8 cellular contexts compared by ENCODE assay signal in the genomic region with DNA sequence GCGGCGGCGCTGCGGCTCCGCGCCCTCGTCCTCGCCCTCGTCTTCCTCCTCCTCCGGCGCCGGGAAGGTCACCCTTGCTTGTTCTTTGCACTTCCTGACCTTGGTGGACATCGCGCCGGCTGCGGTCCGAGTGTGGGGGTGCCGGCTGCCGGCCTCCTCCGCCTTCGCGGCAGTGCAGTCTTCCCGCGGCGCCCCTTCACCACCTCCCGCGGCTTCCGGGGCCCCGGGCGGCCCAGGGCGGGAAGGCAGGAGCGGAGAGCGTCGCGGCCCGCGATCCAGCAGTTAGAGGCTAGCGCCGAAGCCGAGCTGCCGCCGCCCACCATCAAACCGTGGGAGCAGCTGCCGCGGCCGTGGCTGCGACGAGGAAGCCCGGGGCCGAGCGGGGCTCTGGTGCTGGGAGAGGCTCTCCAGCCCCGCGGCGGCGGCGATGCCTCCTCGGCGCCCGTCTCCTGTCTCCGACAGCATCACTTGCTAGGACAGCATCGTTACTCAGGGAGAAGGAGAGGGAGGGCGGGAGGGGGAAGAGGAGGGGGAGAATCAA. TPM values are rescaled to one million over a fixed set of nuclear protein-coding genes. Genes with fewer than 3 reads are reported as not detected.
DNase-seq lines count a peak whose midpoint lies in the region; ATAC-seq and TF ChIP-seq lines count a peak whose summit lies in the region.

TSS of gene TRPC3 (minus strand) at position 491 of the 541 bp plus-strand sequence. CDS start at position 111, 380 bp downstream.

- intact Hi-C loops in naive thymus-derived CD4-positive, alpha-beta T cell (cut with micrococcal nuclease): loop anchor here (1.0 to 10.0 kb wide), 9 partner anchors 51 to 979 kb away; partner anchors contain the start of genes IL2 (in 2 of the 2), BBS12 (in 1 of the 2) and BLTP1 (in 1 of the 2)
- intact Hi-C loops in transverse colon (cut with DNase I; ENCODE audit: low total_unique reads): no loop called here

- ATAC-seq in GM19438 (IDR thresholded peaks at IDR 0.05; ENCODE audit: low read depth, unreplicated experiment) (peak; percentile 43), esophagus mucosa (peak; percentile 13)
- peak; percentile 52 for ATAC-seq in activated CD8-positive, alpha-beta memory T cell treated with anti-CD3 and anti-CD28 coated beads, Interleukin-2, amount 10 ng/mL, durations not matched to agents 7 days and 5 days
- ATAC-seq in naive thymus-derived CD4-positive, alpha-beta T cell: peak; percentile 31

- peaks cover 0 to 7% of the 10 kb centered on the region in 2 donors for H3K27me3 ChIP-seq in naive thymus-derived CD4-positive, alpha-beta T cell (ENCODE audit: control insufficient read depth in 2 of 2, insufficient read depth in 2 of 2, low read length in 2 of 2)
- H3K27me3 ChIP-seq in transverse colon: peaks cover 50% of the 10 kb centered on the region

- in situ Hi-C loops in transverse colon (cut with MboI; ENCODE audit: low pct_ligation_motif_present in 1 of 4, low pct_unique_long_range_greater_than_20kb in 1 of 4, low sequenced_read_pairs in 3 of 4): no loop called here

- CTCF ChIA-PET in activated CD8-positive, alpha-beta memory T cell treated with anti-CD3 and anti-CD28 coated beads, Interleukin-2, amount 10 ng/mL, durations not matched to agents 7 days and 5 days (lab: Charles Lee): interaction anchor here (1.0 to 4.7 kb wide), 7 partner anchors 9 to 627 kb away, joined by 3 to 34 read pairs (median 3); no protein-coding TSS in a partner anchor
- CTCF ChIA-PET in naive thymus-derived CD4-positive, alpha-beta T cell (lab: Charles Lee): no interaction called here

- no peaks in the 10 kb centered on the region for H3K36me3 ChIP-seq in naive thymus-derived CD4-positive, alpha-beta T cell (ENCODE audit: control insufficient read depth in 2 of 3, insufficient read depth in 3 of 3, low read length in 3 of 3)
- no peaks in the 10 kb centered on the region for H3K36me3 ChIP-seq in transverse colon

- no peaks in the 10 kb centered on the region for H3K9me3 ChIP-seq in naive thymus-derived CD4-positive, alpha-beta T cell (ENCODE audit: control insufficient read depth in 2 of 3, low read length in 3 of 3)
- no peaks in the 10 kb centered on the region for H3K9me3 ChIP-seq in transverse colon

- TF ChIP-seq EP300 in transverse colon (IDR thresholded peaks at IDR 0.05; ENCODE audit: low read depth): no peak

- POLR2A ChIA-PET in naive thymus-derived CD4-positive, alpha-beta T cell (lab: Charles Lee): no interaction called here

- H3K4me3 ChIP-seq in naive thymus-derived CD4-positive, alpha-beta T cell (ENCODE audit: low read length): peak within 1 kb of the TSS; percentile 50
- peak within 1 kb of the TSS; percentile 45 to 74 (median 54) for H3K4me3 ChIP-seq in transverse colon

- H3K4me3 Mint-ChIP-seq in activated CD8-positive, alpha-beta memory T cell treated with anti-CD3 and anti-CD28 coated beads, Interleukin-2, amount 10 ng/mL, durations not matched to agents 7 days and 5 days: peak within 1 kb of the TSS; percentile 77
- H3K4me3 Mint-ChIP-seq in naive thymus-derived CD4-positive, alpha-beta T cell: peak within 1 kb of the TSS; percentile 84 to 95 (median 88)

- H3K27ac Mint-ChIP-seq in activated CD8-positive, alpha-beta memory T cell treated with anti-CD3 and anti-CD28 coated beads, Interleukin-2, amount 10 ng/mL, durations not matched to agents 7 days and 5 days: no peak within 1 kb of the TSS
- no peak within 1 kb of the TSS for H3K27ac Mint-ChIP-seq in naive thymus-derived CD4-positive, alpha-beta T cell

- H3K4me1 ChIP-seq in naive thymus-derived CD4-positive, alpha-beta T cell (ENCODE audit: control insufficient read depth in 2 of 2, insufficient read depth in 2 of 2, low read length in 2 of 2): no peaks in the 10 kb centered on the region
- peaks cover 0 to 30% (median 21%) of the 10 kb centered on the region in 4 donors for H3K4me1 ChIP-seq in transverse colon

- H3K27ac ChIP-seq in naive thymus-derived CD4-positive, alpha-beta T cell (ENCODE audit: low read depth, low read length): no peak within 1 kb of the TSS
- peak within 1 kb of the TSS in 2 of 4 donors; percentile 3 to 34 for H3K27ac ChIP-seq in transverse colon

- peaks cover 51% of the 10 kb centered on the region for H3K27me3 Mint-ChIP-seq in activated CD8-positive, alpha-beta memory T cell treated with anti-CD3 and anti-CD28 coated beads, Interleukin-2, amount 10 ng/mL, durations not matched to agents 7 days and 5 days
- peaks cover 24 to 57% (median 34%) of the 10 kb centered on the region in 5 donors for H3K27me3 Mint-ChIP-seq in naive thymus-derived CD4-positive, alpha-beta T cell

- no peak for TF ChIP-seq POLR2A in transverse colon (IDR thresholded peaks at IDR 0.05)

- H3K9me3 Mint-ChIP-seq in activated CD8-positive, alpha-beta memory T cell treated with anti-CD3 and anti-CD28 coated beads, Interleukin-2, amount 10 ng/mL, durations not matched to agents 7 days and 5 days (ENCODE audit: low read depth): no peaks in the 10 kb centered on the region
- no peaks in the 10 kb centered on the region for H3K9me3 Mint-ChIP-seq in naive thymus-derived CD4-positive, alpha-beta T cell

- TF ChIP-seq CTCF in transverse colon (IDR thresholded peaks at IDR 0.05): no peak

- DNase-seq in Ammon's horn (ENCODE audit: low spot score): peak; percentile 3
- peak; percentile 17 for DNase-seq in HuH-7 (ENCODE audit: low spot score)
- DNase-seq in activated CD8-positive, alpha-beta memory T cell treated with anti-CD3 and anti-CD28 coated beads, Interleukin-2, amount 10 ng/mL, durations not matched to agents 7 days and 5 days: peak; percentile 46
- DNase-seq in naive thymus-derived CD4-positive, alpha-beta T cell: peak in 8 of 9 donors; percentile 8 to 54 (median 18)
- peak; percentile 17 for DNase-seq in transverse colon
- DNase-seq in SIG-M5 treated with dmso at 0.1 percent for 504 hours (lab: John Stamatoyannopoulos, UW; ENCODE audit: unreplicated experiment): no peak

- H3K36me3 Mint-ChIP-seq in activated CD8-positive, alpha-beta memory T cell treated with anti-CD3 and anti-CD28 coated beads, Interleukin-2, amount 10 ng/mL, durations not matched to agents 7 days and 5 days: no peaks in the 10 kb centered on the region
- H3K36me3 Mint-ChIP-seq in naive thymus-derived CD4-positive, alpha-beta T cell: no peaks in the 10 kb centered on the region

- peaks cover 16% of the 10 kb centered on the region for H3K4me1 Mint-ChIP-seq in activated CD8-positive, alpha-beta memory T cell treated with anti-CD3 and anti-CD28 coated beads, Interleukin-2, amount 10 ng/mL, durations not matched to agents 7 days and 5 days
- peaks cover 0 to 26% (median 17%) of the 10 kb centered on the region in 7 donors for H3K4me1 Mint-ChIP-seq in naive thymus-derived CD4-positive, alpha-beta T cell

- WGBS in transverse colon (ENCODE audit: low coverage in 1 of 2), 2 donors: 2% methylated on average over 32 of the region's 62 CpGs; no CpG with 5 or more reads in 1 of the 2 donors

RNA-seq across cellular contexts. Expression of gene TRPC3, which starts in this region (rescaled TPM):
- total RNA-seq in activated CD8-positive, alpha-beta memory T cell treated with anti-CD3 and anti-CD28 coated beads, Interleukin-2, amount 10 ng/mL, durations not matched to agents 7 days and 5 days: 1 to 10 TPM in 1 of 2 experiments, under 1 TPM in 1; 0.84 to 2.1 TPM
- total RNA-seq in esophagus mucosa (not detected), transverse colon (1 to 10 TPM in 3 of 4 donors, not detected in 1; 1.1 to 3.4 (median 1.7) TPM)
- total RNA-seq in naive thymus-derived CD4-positive, alpha-beta T cell: under 1 TPM in 1 of 5 experiments, not detected in 4; 0.99 TPM
- polyA plus RNA-seq in naive thymus-derived CD4-positive, alpha-beta T cell: not detected

Comparison
In these comparisons a context has a peak if more than half of its experiments do, and no peak if none do; other contexts are left out.
1. Peak in ATAC-seq in esophagus mucosa; RNA of the gene not detected or under 1 TPM.
2. Peak in DNase-seq, ATAC-seq and H3K4me3 ChIP-seq in naive thymus-derived CD4-positive, alpha-beta T cell; RNA of the gene not detected or under 1 TPM.